ENCODE assay signal across 8 cellular contexts in genomic region chr1:158179301-158180041, GRCh38. TPM values are rescaled to one million over a fixed set of nuclear protein-coding genes. Genes with fewer than 3 reads are reported as not detected.
DNase-seq lines count a peak whose midpoint lies in the region; ATAC-seq and TF ChIP-seq lines count a peak whose summit lies in the region.

No MANE protein-coding gene starts in this region.

- no peaks in the 10 kb centered on the region for H3K36me3 ChIP-seq in heart right ventricle

- H3K27ac ChIP-seq in heart right ventricle, result peak overlapping the region in 2 of 10 donors; percentile 12 to 84

- no peak overlapping the region for H3K4me3 ChIP-seq in heart right ventricle

- TF ChIP-seq CTCF in GM13976 (IDR thresholded peaks at IDR 0.05; ENCODE audit: borderline replicate concordance, control extremely low read depth, extremely low read depth, insufficient read depth, missing control alignments) (peak; percentile 7), heart right ventricle (IDR thresholded peaks at IDR 0.05) (no peak)

- in situ Hi-C loops in GM13976 (cut with MboI; ENCODE audit: low sequenced_read_pairs, unreplicated experiment), result no loop called here

- ATAC-seq in GM21526 (IDR thresholded peaks at IDR 0.05; ENCODE audit: low FRiP score, unreplicated experiment) (peak; percentile 83), HG03521 (IDR thresholded peaks at IDR 0.05; ENCODE audit: unreplicated experiment) (peak; percentile 79), esophagus mucosa (peak; percentile 40), heart right ventricle (no peak), SK-N-SH treated with all-trans-retinoic acid at 6 μM for 48 hours (no peak)

- DNase-seq in GM13976 (ENCODE audit: low spot score) (peak; percentile 78), heart right ventricle (no peak), NCI-H2081 (lab: John Stamatoyannopoulos, UW) (no peak), hepatic stellate cell (ENCODE audit: low spot score) (no peak)

- H3K4me1 ChIP-seq in heart right ventricle, result peaks cover 0 to 43% (median 21%) of the 10 kb centered on the region in 9 donors

- intact Hi-C loops in heart right ventricle (cut with DNase I), result no loop called here

- 74% methylated on average over 4 of the region's 4 CpGs for WGBS in heart right ventricle, 2 donors

- no peaks in the 10 kb centered on the region for H3K9me3 ChIP-seq in heart right ventricle

- peaks cover 0 to 14% (median 9%) of the 10 kb centered on the region in 7 donors for H3K27me3 ChIP-seq in heart right ventricle

TF ChIP-seq in SK-N-SH treated with all-trans-retinoic acid at 6 μM for 48 hours, 23 proteins besides CTCF, POLR2A, EP300 and RAD21:
- no peak for TF ChIP-seq CREB5 (CRISPR knock-in tag; IDR thresholded peaks at IDR 0.05; ENCODE audit: low read depth)
- no peak for TF ChIP-seq ZFP3 (CRISPR knock-in tag; IDR thresholded peaks at IDR 0.05)
- no peak for TF ChIP-seq POU6F1 (CRISPR knock-in tag; IDR thresholded peaks at IDR 0.05; ENCODE audit: borderline replicate concordance, low read depth)
- no peak for TF ChIP-seq RARB (CRISPR knock-in tag; IDR thresholded peaks at IDR 0.05)
- no peak for TF ChIP-seq ZFP30 (CRISPR knock-in tag; IDR thresholded peaks at IDR 0.05)
- TF ChIP-seq TSHZ2 (CRISPR knock-in tag; IDR thresholded peaks at IDR 0.05), result no peak
- no peak for TF ChIP-seq PATZ1 (CRISPR knock-in tag; IDR thresholded peaks at IDR 0.05; ENCODE audit: borderline replicate concordance)
- TF ChIP-seq ZNF70 (CRISPR knock-in tag; IDR thresholded peaks at IDR 0.05), result no peak
- no peak for TF ChIP-seq GLIS3 (CRISPR knock-in tag; IDR thresholded peaks at IDR 0.05)
- no peak for TF ChIP-seq ESRRG (CRISPR knock-in tag; IDR thresholded peaks at IDR 0.05)
- no peak for TF ChIP-seq CSDC2 (CRISPR knock-in tag; IDR thresholded peaks at IDR 0.05)
- TF ChIP-seq ISL1 (CRISPR knock-in tag; IDR thresholded peaks at IDR 0.05), result no peak
- TF ChIP-seq CSRNP3 (CRISPR knock-in tag; IDR thresholded peaks at IDR 0.05), result no peak
- no peak for TF ChIP-seq ARNTL (CRISPR knock-in tag; IDR thresholded peaks at IDR 0.05; ENCODE audit: borderline replicate concordance, low read depth)
- no peak for TF ChIP-seq ZNF565 (CRISPR knock-in tag; conservative IDR thresholded peaks at IDR 0.05; ENCODE audit: low read depth)

RNA-seq across cellular contexts. Expression of gene CD1D, which starts 1.2 kb away (rescaled TPM):
- total RNA-seq in esophagus mucosa (0.44 TPM), heart right ventricle (1 to 10 TPM in 8 of 10 donors, under 1 TPM in 2; 0.67 to 5.9 (median 2.0) TPM)
- 1 to 10 TPM; 1.8 to 4.6 TPM for polyA plus RNA-seq in heart right ventricle

Comparison
In these comparisons a context has a peak if more than half of its experiments do, and no peak if none do; other contexts are left out.
1. ATAC-seq: peak in GM21526 (single experiment), HG03521 (single experiment) and esophagus mucosa (single experiment); none in heart right ventricle (0 of 8) and SK-N-SH treated with all-trans-retinoic acid at 6 μM for 48 hours (single experiment).